In the genomic region with DNA sequence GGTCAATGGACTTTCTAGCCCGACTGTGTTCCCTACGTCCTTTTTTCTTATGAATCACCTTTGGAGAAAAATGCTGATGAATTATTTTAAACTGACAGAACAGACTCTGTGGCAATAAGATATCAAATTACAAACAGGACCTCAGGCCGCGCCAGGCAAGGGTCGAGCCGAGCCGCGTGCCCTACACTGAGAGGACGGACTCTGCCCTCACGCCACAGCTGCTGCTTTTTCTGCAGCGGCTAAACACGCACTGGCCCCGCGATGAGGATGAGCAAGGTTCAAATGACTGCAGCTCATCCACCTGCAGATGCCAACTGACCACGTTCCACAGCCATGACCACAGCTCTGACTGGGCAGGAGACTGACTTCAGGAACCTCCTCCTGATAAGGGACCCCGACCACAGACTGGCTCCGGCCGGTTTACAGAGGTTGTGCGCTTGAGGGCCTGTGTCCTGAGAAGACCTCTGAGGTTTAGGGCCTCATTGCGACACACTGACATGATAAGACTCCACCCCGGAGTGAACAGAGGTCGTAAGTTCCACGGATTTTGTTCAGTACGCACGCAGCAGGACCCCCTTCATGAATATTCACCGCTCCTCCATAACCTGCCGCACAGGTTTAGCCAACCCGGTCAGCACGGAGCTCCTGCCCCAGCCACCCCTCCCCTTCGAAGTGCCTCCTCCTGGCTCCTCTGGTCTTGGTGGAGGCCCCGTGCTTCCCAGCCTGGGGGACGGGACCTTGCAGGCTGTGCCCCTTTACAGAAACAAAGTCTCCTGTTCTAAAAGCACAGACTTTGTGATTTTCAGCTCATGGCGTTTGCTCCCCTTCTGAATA, we compare ENCODE assay signal across 6 cellular contexts. TPM values are rescaled to one million over a fixed set of nuclear protein-coding genes. Genes with fewer than 3 reads are reported as not detected.
"Had no signal": no experiment of that assay in that cellular context is flagged by ENCODE, and none has a peak within 500 bp of the region (broad histone marks: within the 10 kb centered on the region; RNA-seq: fewer than 3 reads in every experiment).

No MANE protein-coding gene starts in this region.

RNA-seq across cellular contexts. Expression of gene DNMT3L, which starts 12.3 kb away (rescaled TPM):
- total RNA-seq: activated CD4-positive, alpha-beta memory T cell treated with anti-CD3 and anti-CD28 coated beads, Interleukin-2, amount 10 ng/mL, durations not matched to agents 7 days and 5 days; activated CD8-positive, alpha-beta memory T cell treated with anti-CD3 and anti-CD28 coated beads, Interleukin-2, amount 10 ng/mL, durations not matched to agents 7 days and 5 days; bronchial epithelial cell; M059J; PC-9; SK-MEL-5 had no signal

RNA-seq across cellular contexts. Expression of gene AIRE, which starts 36.3 kb away (rescaled TPM):
- total RNA-seq: bronchial epithelial cell, M059J, PC-9, SK-MEL-5 had no signal
